In genomic region chr15:67181221-67181639, GRCh38 we compare ENCODE assay signal across 16 cellular contexts.
DNase-seq lines count a peak whose midpoint lies in the region; ATAC-seq and TF ChIP-seq lines count a peak whose summit lies in the region.
"Had no signal": no experiment of that assay in that cellular context is flagged by ENCODE, and none has a peak within 500 bp of the region (broad histone marks: within the 10 kb centered on the region; RNA-seq: fewer than 3 reads in every experiment).

No MANE protein-coding gene starts in this region.

- peaks cover 24% of the 10 kb centered on the region for H3K4me1 Mint-ChIP-seq in activated CD8-positive, alpha-beta memory T cell treated with anti-CD3 and anti-CD28 coated beads, Interleukin-2, amount 10 ng/mL, durations not matched to agents 7 days and 5 days
- H3K4me1 Mint-ChIP-seq in stimulated activated naive CD8-positive, alpha-beta T cell treated with anti-CD3 and anti-CD28 coated beads, Interleukin-15, amount 100 ng/mL, for 72 hours = peaks cover 29% of the 10 kb centered on the region

- H3K9ac ChIP-seq in smooth muscle cell (ENCODE audit: low read depth) = no peak overlapping the region

- peak; percentile 53 for DNase-seq in activated CD8-positive, alpha-beta memory T cell treated with anti-CD3 and anti-CD28 coated beads for 24 hours
- no peak for DNase-seq in activated CD8-positive, alpha-beta memory T cell treated with anti-CD3 and anti-CD28 coated beads, Interleukin-2, amount 10 ng/mL, durations not matched to agents 7 days and 5 days
- no peak for DNase-seq in Panc1 (ENCODE audit: low read depth, low spot score)
- DNase-seq in hepatocyte (ENCODE audit: low spot score) = no peak
- peak; percentile 19 for DNase-seq in stimulated activated CD8-positive, alpha-beta memory T cell treated with anti-CD3 and anti-CD28 coated beads, Interleukin-4, amount 100 ng/mL, for 48 hours
- DNase-seq in stimulated activated naive CD8-positive, alpha-beta T cell treated with anti-CD3 and anti-CD28 coated beads, Interleukin-15, amount 100 ng/mL, for 72 hours = no peak
- DNase-seq in smooth muscle cell (lab: John Stamatoyannopoulos, UW; ENCODE audit: unreplicated experiment) = no peak
- no peak for DNase-seq in NCI-H1105 treated with DMSO at 0.1 percent for 48 hours (lab: John Stamatoyannopoulos, UW)
- DNase-seq: activated CD4-positive, CD25-positive, alpha-beta regulatory T cell treated with anti-CD3 and anti-CD28 coated beads, Interleukin-2, amount 50 U/mL, for 72 hours; CD4-positive, alpha-beta memory T cell; NCI-H1436; NCI-H446 treated with DMSO at 0.1 percent for 48 hours; stimulated activated CD4-positive, alpha-beta T cell treated with anti-CD3 and anti-CD28 coated beads, Interleukin-1b, Interleukin-23, amount 100 ng/mL, for 48 hours; upper lobe of left lung had no signal

- peaks cover 30% of the 10 kb centered on the region for H3K36me3 Mint-ChIP-seq in activated CD8-positive, alpha-beta memory T cell treated with anti-CD3 and anti-CD28 coated beads, Interleukin-2, amount 10 ng/mL, durations not matched to agents 7 days and 5 days

- peaks cover 27% of the 10 kb centered on the region for H3F3A ChIP-seq in smooth muscle cell (ENCODE audit: low read depth)

- H3K4me3 ChIP-seq in Panc1 (ENCODE audit: low read depth in 2 of 2, low read length in 2 of 2) (no peak overlapping the region), hepatocyte (no peak overlapping the region), smooth muscle cell (no peak overlapping the region)
- H3K4me3 ChIP-seq: heart left ventricle, upper lobe of left lung had no signal

- H3K27ac ChIP-seq in Panc1 (ENCODE audit: low read length) (peak overlapping the region; percentile 94), hepatocyte (no peak overlapping the region), smooth muscle cell (ENCODE audit: low read depth) (no peak overlapping the region)
- H3K27ac ChIP-seq: heart left ventricle, upper lobe of left lung had no signal

- no peaks in the 10 kb centered on the region for H3K9me2 ChIP-seq in hepatocyte (replicated peaks; ENCODE audit: insufficient read depth)

- H3K27me3 ChIP-seq in Panc1 (ENCODE audit: control insufficient read depth, insufficient read depth, low read length) (no peaks in the 10 kb centered on the region), hepatocyte (no peaks in the 10 kb centered on the region), smooth muscle cell (ENCODE audit: low read depth) (no peaks in the 10 kb centered on the region)
- H3K27me3 ChIP-seq: heart left ventricle, upper lobe of left lung had no signal

- 91% methylated on average over 12 of the region's 15 CpGs for WGBS in hepatocyte (ENCODE audit: low lambda C conversion rate, missing lambda C conversion rate)
- 97% methylated on average over 12 of the region's 15 CpGs for WGBS in smooth muscle cell (ENCODE audit: low lambda C conversion rate)

- H4K20me1 ChIP-seq in hepatocyte (ENCODE audit: insufficient read depth, poor library complexity, severe bottlenecking) (no peaks in the 10 kb centered on the region), smooth muscle cell (ENCODE audit: low read depth) (no peaks in the 10 kb centered on the region)

- peaks cover 37% of the 10 kb centered on the region for H3K36me3 ChIP-seq in Panc1 (ENCODE audit: control insufficient read depth, insufficient read depth, low read length)
- H3K36me3 ChIP-seq in hepatocyte (replicated peaks; ENCODE audit: insufficient read depth, low read depth) = peaks cover 3% of the 10 kb centered on the region
- H3K36me3 ChIP-seq in smooth muscle cell (ENCODE audit: low read depth) = no peaks in the 10 kb centered on the region

- ATAC-seq in activated CD8-positive, alpha-beta memory T cell treated with anti-CD3 and anti-CD28 coated beads, Interleukin-2, amount 10 ng/mL, durations not matched to agents 7 days and 5 days = no peak
- ATAC-seq in Panc1 = no peak
- ATAC-seq in stimulated activated naive CD8-positive, alpha-beta T cell treated with anti-CD3 and anti-CD28 coated beads, Interleukin-15, amount 100 ng/mL, for 72 hours = no peak
- ATAC-seq: heart left ventricle had no signal

- CTCF ChIA-PET in activated CD8-positive, alpha-beta memory T cell treated with anti-CD3 and anti-CD28 coated beads, Interleukin-2, amount 10 ng/mL, durations not matched to agents 7 days and 5 days (lab: Charles Lee) = no interaction called here
- CTCF ChIA-PET in Panc1 (lab: Charles Lee) = no interaction called here

- no TSS peak for BruUV-seq in Panc1 (replicated peaks; lab: Mats Ljungman, UMichigan)

- H3K9me3 ChIP-seq in Panc1 (ENCODE audit: control insufficient read depth, insufficient read depth, low read depth, low read length) = no peaks in the 10 kb centered on the region
- H3K9me3 ChIP-seq in hepatocyte (ENCODE audit: low read depth) = no peaks in the 10 kb centered on the region
- no peaks in the 10 kb centered on the region for H3K9me3 ChIP-seq in smooth muscle cell (replicated peaks; ENCODE audit: low read depth)
- H3K9me3 ChIP-seq: heart left ventricle, upper lobe of left lung had no signal

- H3K9me3 Mint-ChIP-seq in activated CD8-positive, alpha-beta memory T cell treated with anti-CD3 and anti-CD28 coated beads, Interleukin-2, amount 10 ng/mL, durations not matched to agents 7 days and 5 days (ENCODE audit: low read depth) = no peaks in the 10 kb centered on the region
- no peaks in the 10 kb centered on the region for H3K9me3 Mint-ChIP-seq in stimulated activated naive CD8-positive, alpha-beta T cell treated with anti-CD3 and anti-CD28 coated beads, Interleukin-15, amount 100 ng/mL, for 72 hours
- H3K9me3 Mint-ChIP-seq: naive thymus-derived CD8-positive, alpha-beta T cell had no signal

- intact Hi-C loops in Panc1 (cut with micrococcal nuclease; ENCODE audit: unreplicated experiment) = no loop called here

- H3K27ac Mint-ChIP-seq in activated CD8-positive, alpha-beta memory T cell treated with anti-CD3 and anti-CD28 coated beads, Interleukin-2, amount 10 ng/mL, durations not matched to agents 7 days and 5 days = no peak overlapping the region
- no peak overlapping the region for H3K27ac Mint-ChIP-seq in stimulated activated naive CD8-positive, alpha-beta T cell treated with anti-CD3 and anti-CD28 coated beads, Interleukin-15, amount 100 ng/mL, for 72 hours

- H3K27me3 Mint-ChIP-seq in activated CD8-positive, alpha-beta memory T cell treated with anti-CD3 and anti-CD28 coated beads, Interleukin-2, amount 10 ng/mL, durations not matched to agents 7 days and 5 days = no peaks in the 10 kb centered on the region
- H3K27me3 Mint-ChIP-seq in stimulated activated naive CD8-positive, alpha-beta T cell treated with anti-CD3 and anti-CD28 coated beads, Interleukin-15, amount 100 ng/mL, for 72 hours = no peaks in the 10 kb centered on the region
- H3K27me3 Mint-ChIP-seq: CD4-positive, alpha-beta memory T cell; naive thymus-derived CD8-positive, alpha-beta T cell had no signal

- TF ChIP-seq CTCF in Panc1 (IDR thresholded peaks at IDR 0.05) = no peak
- TF ChIP-seq CTCF in hepatocyte (IDR thresholded peaks at IDR 0.05; ENCODE audit: poor library complexity) = peak; percentile 11
- TF ChIP-seq CTCF in smooth muscle cell (IDR thresholded peaks at IDR 0.05; ENCODE audit: borderline replicate concordance, insufficient read depth, poor library complexity, severe bottlenecking) = no peak

- no peak overlapping the region for H2AFZ ChIP-seq in hepatocyte
- no peak overlapping the region for H2AFZ ChIP-seq in smooth muscle cell (ENCODE audit: low read depth)

- POLR2A ChIA-PET in Panc1 (lab: Charles Lee) = interaction anchor here (1.2 kb wide), 1 partner anchor 47 kb away, joined by 3 read pairs; no protein-coding TSS in a partner anchor

- no peak overlapping the region for H3K4me3 Mint-ChIP-seq in activated CD8-positive, alpha-beta memory T cell treated with anti-CD3 and anti-CD28 coated beads, Interleukin-2, amount 10 ng/mL, durations not matched to agents 7 days and 5 days
- H3K4me3 Mint-ChIP-seq in stimulated activated naive CD8-positive, alpha-beta T cell treated with anti-CD3 and anti-CD28 coated beads, Interleukin-15, amount 100 ng/mL, for 72 hours = no peak overlapping the region
- H3K4me3 Mint-ChIP-seq: CD4-positive, alpha-beta memory T cell; naive thymus-derived CD8-positive, alpha-beta T cell had no signal

- H3K4me2 ChIP-seq in hepatocyte = no peak overlapping the region
- no peak overlapping the region for H3K4me2 ChIP-seq in smooth muscle cell

- H3K79me2 ChIP-seq in hepatocyte (peaks cover 6% of the 10 kb centered on the region), smooth muscle cell (ENCODE audit: low read depth) (no peaks in the 10 kb centered on the region)

- H3K4me1 ChIP-seq in Panc1 (ENCODE audit: control insufficient read depth, insufficient read depth, low read length) (peaks cover 93% of the 10 kb centered on the region), hepatocyte (ENCODE audit: insufficient read depth) (peaks cover 31% of the 10 kb centered on the region), smooth muscle cell (ENCODE audit: low read depth) (peaks cover 5% of the 10 kb centered on the region)

- in situ Hi-C loops in Panc1 (cut with HindIII; ENCODE audit: low pct_unique_long_range_greater_than_20kb, low sequenced_read_pairs) = no loop called here

Comparison
In these comparisons a context has a peak if more than half of its experiments do, and no peak if none do; other contexts are left out.
1. DNase-seq: peak in activated CD8-positive, alpha-beta memory T cell treated with anti-CD3 and anti-CD28 coated beads for 24 hours (single experiment) and stimulated activated CD8-positive, alpha-beta memory T cell treated with anti-CD3 and anti-CD28 coated beads, Interleukin-4, amount 100 ng/mL, for 48 hours (single experiment); none in activated CD8-positive, alpha-beta memory T cell treated with anti-CD3 and anti-CD28 coated beads, Interleukin-2, amount 10 ng/mL, durations not matched to agents 7 days and 5 days (single experiment), Panc1 (single experiment), hepatocyte (single experiment), stimulated activated naive CD8-positive, alpha-beta T cell treated with anti-CD3 and anti-CD28 coated beads, Interleukin-15, amount 100 ng/mL, for 72 hours (0 of 2), smooth muscle cell (single experiment) and NCI-H1105 treated with DMSO at 0.1 percent for 48 hours (single experiment).